Comparison of ENCODE assay signal across 7 cellular contexts in the genomic region with DNA sequence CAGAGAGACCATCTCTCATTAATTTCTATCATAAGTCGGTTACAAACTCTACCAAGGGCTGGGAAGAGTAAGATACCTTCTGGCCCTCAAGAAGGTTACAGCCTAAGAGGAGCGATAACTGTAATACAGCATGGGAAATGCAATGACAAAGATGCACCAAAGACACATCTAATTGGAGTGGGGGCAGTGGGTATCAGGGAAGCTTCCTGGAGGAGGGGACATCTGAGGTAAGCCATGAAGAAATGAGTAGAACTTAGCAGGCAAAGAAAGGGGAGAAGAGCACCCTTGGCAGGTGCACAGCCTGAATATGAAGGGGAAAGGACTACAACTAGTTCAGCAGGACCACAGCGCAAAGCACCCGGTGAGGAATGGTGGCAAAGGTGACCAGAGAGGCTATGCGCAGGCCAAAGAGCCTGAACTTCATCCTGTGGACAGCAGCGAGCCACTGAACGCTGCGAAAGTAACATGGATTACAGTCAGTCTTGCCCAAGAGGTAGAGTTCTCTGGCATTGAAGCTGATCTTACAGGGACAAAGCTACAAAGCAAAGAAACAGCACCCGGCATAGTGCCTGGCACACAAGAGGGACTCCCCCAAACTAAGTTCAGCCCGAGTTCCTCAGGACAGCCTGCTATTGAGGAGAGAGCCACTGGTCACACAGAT. TPM values are rescaled to one million over a fixed set of nuclear protein-coding genes. Genes with fewer than 3 reads are reported as not detected.
DNase-seq lines count a peak whose midpoint lies in the region; ATAC-seq and TF ChIP-seq lines count a peak whose summit lies in the region.
"Had no signal": no experiment of that assay in that cellular context is flagged by ENCODE, and none has a peak within 500 bp of the region (broad histone marks: within the 10 kb centered on the region; RNA-seq: fewer than 3 reads in every experiment).

No MANE protein-coding gene starts in this region.

- H3K27ac Mint-ChIP-seq in H9 (peak overlapping the region in 2 of 3 experiments; percentile 35 to 60; a peak in 1 of 7 replicates), brain (peak overlapping the region; percentile 66 to 96 (median 86))

- H2BK15ac ChIP-seq in H9 (ENCODE audit: low read depth, low read length) = no peak overlapping the region

- H4K20me1 ChIP-seq in H9 (ENCODE audit: control insufficient read depth, insufficient read depth, insufficient read length) = no peaks in the 10 kb centered on the region
- H4K20me1 ChIP-seq in neural cell (ENCODE audit: insufficient read depth) = peaks cover 24% of the 10 kb centered on the region

- H2BK20ac ChIP-seq in H9 (ENCODE audit: low read depth, low read length, poor library complexity, severe bottlenecking) = no peak overlapping the region

- TF ChIP-seq RAD21 in neural cell (conservative IDR thresholded peaks at IDR 0.05) = no peak

- peaks cover 10% of the 10 kb centered on the region for H3K23me2 ChIP-seq in H9 (ENCODE audit: insufficient read length, low read depth, low read length, poor library complexity, severe bottlenecking)

- no peak overlapping the region for H4K5ac ChIP-seq in H9 (ENCODE audit: insufficient read length, low read depth, low read length)

- H2AFZ ChIP-seq in H9 (ENCODE audit: low read length) (no peak overlapping the region), neural cell (ENCODE audit: low read depth, low read length) (no peak overlapping the region)

- no peak overlapping the region for H3K4ac ChIP-seq in H9 (ENCODE audit: low read depth, low read length)

- no peak overlapping the region for H2BK12ac ChIP-seq in H9 (ENCODE audit: insufficient read length, low read depth, low read length)

- H3K4me3 Mint-ChIP-seq in H9 = peak overlapping the region; percentile 75 to 84; a peak in 4 of 5 replicates
- H3K4me3 Mint-ChIP-seq in brain = peak overlapping the region; percentile 86 to 94 (median 88)

- H2BK120ac ChIP-seq in H9 (ENCODE audit: low read depth, low read length, poor library complexity, severe bottlenecking) = no peak overlapping the region

- H3K4me1 Mint-ChIP-seq in H9 (peaks cover 32 to 34% of the 10 kb centered on the region in 2 experiments), brain (peaks cover 64% of the 10 kb centered on the region)

- WGBS in H9 (ENCODE audit: extremely low coverage, insufficient read length, low lambda C conversion rate) = no CpG with 5 or more reads among the region's 10 CpGs

- H3K79me2 ChIP-seq in H9 (ENCODE audit: insufficient read depth, low read length) (no peaks in the 10 kb centered on the region; the same call in none of the 2 replicates), neural cell (replicated peaks; ENCODE audit: insufficient read depth, low read length) (peaks cover 46% of the 10 kb centered on the region)

- H3K4me2 ChIP-seq in H9 (ENCODE audit: insufficient read depth, insufficient read length, low read length) = peak overlapping the region; percentile 80
- H3K4me2 ChIP-seq in neural cell (ENCODE audit: low read length) = peak overlapping the region; percentile 98

- no peak overlapping the region for H2AK5ac ChIP-seq in H9 (ENCODE audit: insufficient read length, low read length)

- no peak overlapping the region for H3K14ac ChIP-seq in H9 (ENCODE audit: insufficient read depth, low read length)

- no peaks in the 10 kb centered on the region for H3K27me3 ChIP-seq in H9 (ENCODE audit: insufficient read depth, low read length)
- H3K27me3 ChIP-seq in neural cell (ENCODE audit: insufficient read depth, low read depth, low read length) = no peaks in the 10 kb centered on the region

- no peak overlapping the region for H3K56ac ChIP-seq in H9 (ENCODE audit: insufficient read length, low read depth, low read length)

- H3K18ac ChIP-seq in H9 (ENCODE audit: insufficient read length, low read depth, low read length) = no peak overlapping the region

- no peak for TF ChIP-seq CTCF in H9 (conservative IDR thresholded peaks at IDR 0.05)
- TF ChIP-seq CTCF in brain (conservative IDR thresholded peaks at IDR 0.05) = no peak
- TF ChIP-seq CTCF in neural cell (IDR thresholded peaks at IDR 0.05; ENCODE audit: poor library complexity, severe bottlenecking) = no peak

- TF ChIP-seq EP300 in neural cell (conservative IDR thresholded peaks at IDR 0.05; ENCODE audit: poor library complexity, severe bottlenecking) = no peak

- H4K91ac ChIP-seq in H9 (ENCODE audit: insufficient read length, low read depth, low read length) = no peak overlapping the region

- no peaks in the 10 kb centered on the region for H3K36me3 ChIP-seq in neural cell (ENCODE audit: insufficient read depth, low read length)

- H3K9me3 ChIP-seq in H9 (ENCODE audit: control insufficient read depth, low read depth, low read length) (no peaks in the 10 kb centered on the region), neural cell (ENCODE audit: low read length) (no peaks in the 10 kb centered on the region)

- no peak for ATAC-seq in HG02840 (IDR thresholded peaks at IDR 0.05; ENCODE audit: low FRiP score, unreplicated experiment)

- H3K9me3 Mint-ChIP-seq in H9 (peaks cover 0 to 3% of the 10 kb centered on the region in 2 experiments; a peak in 3 of 5 replicates), brain (peaks cover 0 to 5% (median 0%) of the 10 kb centered on the region in 5 experiments)

- no peaks in the 10 kb centered on the region for H3K9me2 ChIP-seq in neural cell (ENCODE audit: insufficient read depth, low read length)

- H3K23ac ChIP-seq in H9 (ENCODE audit: insufficient read length, low read depth, low read length) = no peak overlapping the region

- no peaks in the 10 kb centered on the region for H3F3A ChIP-seq in neural cell (ENCODE audit: insufficient read depth, low read length, poor library complexity, severe bottlenecking)

- H3K27me3 Mint-ChIP-seq in H9 (ENCODE audit: low read depth) (peaks cover under 1% of the 10 kb centered on the region; the same call in 1 of the 2 replicates), brain (peaks cover 9% of the 10 kb centered on the region)

- peaks cover 10 to 25% (median 21%) of the 10 kb centered on the region in 3 experiments; a peak in 6 of 7 replicates for H3K36me3 Mint-ChIP-seq in H9 (ENCODE audit: insufficient read depth in 1 of 3, low read depth in 3 of 3)
- H3K36me3 Mint-ChIP-seq in brain = peaks cover 46% of the 10 kb centered on the region

- peaks cover 3% of the 10 kb centered on the region for H3K79me1 ChIP-seq in H9 (ENCODE audit: insufficient read depth, low read depth, low read length, poor library complexity, severe bottlenecking)

- no peak overlapping the region for H4K8ac ChIP-seq in H9 (replicated peaks; ENCODE audit: insufficient read length, low read depth, low read length)

- no peak overlapping the region for H3T11ph ChIP-seq in H9 (ENCODE audit: low read length)

- DNase-seq in H9 (no peak), DMS 273 treated with DMSO at 0.1 percent for 48 hours (lab: John Stamatoyannopoulos, UW) (no peak)
- DNase-seq in stimulated activated naive CD4-positive, alpha-beta T cell (lab: John Stamatoyannopoulos, UW) = no peak

- H3K27ac ChIP-seq in H9 (ENCODE audit: insufficient read length, low read depth, low read length) = no peak overlapping the region
- no peak overlapping the region for H3K27ac ChIP-seq in neural cell (ENCODE audit: low read length)

- H2BK5ac ChIP-seq in H9 (ENCODE audit: insufficient read length, low read length) = no peak overlapping the region

- H3K4me3 ChIP-seq in neural cell (ENCODE audit: low read length) = peak overlapping the region; percentile 97

- H3K4me1 ChIP-seq in H9 (ENCODE audit: insufficient read depth, low read length) = peaks cover 6% of the 10 kb centered on the region

- H3K9ac ChIP-seq in H9 (ENCODE audit: extremely low read depth, insufficient read length, low read length) = no peak overlapping the region
- H3K9ac ChIP-seq in neural cell (ENCODE audit: low read length) = peak overlapping the region; percentile 85

TF ChIP-seq in neural cell, 6 proteins besides CTCF, POLR2A, EP300 and RAD21 (continues in another document):
- TF ChIP-seq TAF1 (IDR thresholded peaks at IDR 0.05; ENCODE audit: low read depth) (no peak), MXI1 (conservative IDR thresholded peaks at IDR 0.05; ENCODE audit: poor library complexity, severe bottlenecking) (no peak)

RNA-seq across cellular contexts. Expression of gene TBC1D10B, which starts 2.8 kb away (rescaled TPM):
- 25.6 and 25.8 TPM in 2 replicates for total RNA-seq in H9 (2021)
- polyA plus RNA-seq in brain (ENCODE audit: insufficient read depth, low read depth, low replicate concordance) (93.7 TPM), neural cell (24.1 and 32.5 TPM in 2 replicates)
- polyA minus RNA-seq in neural cell = 40.5 and 44.6 TPM in 2 replicates

RNA-seq across cellular contexts. Expression of gene MYL11, which starts 7.1 kb away (rescaled TPM):
- total RNA-seq in H9 (2021) = 0.70 and 1.4 TPM in 2 replicates
- polyA plus RNA-seq in brain (ENCODE audit: insufficient read depth, low read depth, low replicate concordance) (not detected), neural cell (not detected in 2 replicates)
- not detected in 2 replicates for polyA minus RNA-seq in neural cell
- total RNA-seq: SK-MEL-5 had no signal

RNA-seq across cellular contexts. Expression of gene CD2BP2, which starts 12.4 kb away (rescaled TPM):
- 90.1 and 90.2 TPM in 2 replicates for total RNA-seq in H9 (2021)
- polyA plus RNA-seq in brain (ENCODE audit: insufficient read depth, low read depth, low replicate concordance) (90.9 TPM), neural cell (76.3 and 83.3 TPM in 2 replicates)
- polyA minus RNA-seq in neural cell = 55.1 and 61.6 TPM in 2 replicates

RNA-seq across cellular contexts. Expression of gene SEPTIN1, which starts 14.9 kb away (rescaled TPM):
- 1.4 and 2.5 TPM in 2 replicates for total RNA-seq in H9 (2021)
- 4.8 TPM for polyA plus RNA-seq in brain (ENCODE audit: insufficient read depth, low read depth, low replicate concordance)
- 0.38 TPM in 1 of 2 replicates, not detected in the other for polyA plus RNA-seq in neural cell
- polyA minus RNA-seq in neural cell = 0.81 TPM in 1 of 2 replicates, not detected in the other
- total RNA-seq: SK-MEL-5 had no signal

RNA-seq across cellular contexts. Expression of gene ZNF48, which starts 27.7 kb away (rescaled TPM):
- total RNA-seq in H9 (2021) = 57.3 and 61.2 TPM in 2 replicates
- polyA plus RNA-seq in brain (ENCODE audit: insufficient read depth, low read depth, low replicate concordance) (34.3 TPM), neural cell (42.3 and 48.9 TPM in 2 replicates)
- polyA minus RNA-seq in neural cell = 74.0 and 82.3 TPM in 2 replicates
